ENCODE assay signal across 10 cellular contexts in genomic region chr15:94305133-94305532, GRCh38.
DNase-seq lines count a peak whose midpoint lies in the region; ATAC-seq and TF ChIP-seq lines count a peak whose summit lies in the region.
"Had no signal": no experiment of that assay in that cellular context is flagged by ENCODE, and none has a peak within 500 bp of the region (broad histone marks: within the 10 kb centered on the region; RNA-seq: fewer than 3 reads in every experiment).

No MANE protein-coding gene starts in this region.

- no peaks in the 10 kb centered on the region for H3K9me3 ChIP-seq in HAP-1
- H3K9me3 ChIP-seq: neutrophil had no signal

- DNase-seq in GM06990 (ENCODE audit: extremely low read depth, insufficient read length) = peak; percentile 46
- no peak for DNase-seq in EL
- no peak for DNase-seq in HAP-1 (ENCODE audit: low spot score in 2 of 2)
- DNase-seq in superior temporal gyrus (ENCODE audit: extremely low spot score) = no peak
- no peak for DNase-seq in NCI-H510A (lab: John Stamatoyannopoulos, UW)
- DNase-seq: GM23248 had no signal

- H3K4me1 Mint-ChIP-seq in activated T-helper 17 cell treated with anti-CD3 and anti-CD28 coated beads, Interleukin-2, amount 50 U/mL, for 72 hours = peaks cover 36% of the 10 kb centered on the region

- H3K36me3 ChIP-seq in GM06990 (ENCODE audit: control insufficient read depth, insufficient read depth, low read length) (no peaks in the 10 kb centered on the region), HAP-1 (replicated peaks) (no peaks in the 10 kb centered on the region)

- H3K4me3 Mint-ChIP-seq in activated T-helper 17 cell treated with anti-CD3 and anti-CD28 coated beads, Interleukin-2, amount 50 U/mL, for 72 hours = peak overlapping the region; percentile 42

- H3K27me3 Mint-ChIP-seq in activated T-helper 17 cell treated with anti-CD3 and anti-CD28 coated beads, Interleukin-2, amount 50 U/mL, for 72 hours = no peaks in the 10 kb centered on the region

- no peaks in the 10 kb centered on the region for H3K4me1 ChIP-seq in HAP-1

- H3K27me3 ChIP-seq in GM06990 (replicated peaks; ENCODE audit: control insufficient read depth, insufficient read depth, low read length) (no peaks in the 10 kb centered on the region), HAP-1 (ENCODE audit: low read depth) (no peaks in the 10 kb centered on the region)
- H3K27me3 ChIP-seq: neutrophil had no signal

- no peak for TF ChIP-seq CTCF in GM06990 (IDR thresholded peaks at IDR 0.05; ENCODE audit: insufficient read depth, low read length, poor library complexity, severe bottlenecking)

- peak overlapping the region; percentile 79 for H3K27ac Mint-ChIP-seq in activated T-helper 17 cell treated with anti-CD3 and anti-CD28 coated beads, Interleukin-2, amount 50 U/mL, for 72 hours

- in situ Hi-C loops in HAP-1 (cut with MboI; ENCODE audit: low sequenced_read_pairs) = no loop called here

- H3K4me3 ChIP-seq in GM06990 (replicated peaks; ENCODE audit: low read depth, low read length) = no peak overlapping the region
- no peak overlapping the region for H3K4me3 ChIP-seq in HAP-1
- H3K4me3 ChIP-seq: GM23248 had no signal

- no peaks in the 10 kb centered on the region for H3K9me3 Mint-ChIP-seq in activated T-helper 17 cell treated with anti-CD3 and anti-CD28 coated beads, Interleukin-2, amount 50 U/mL, for 72 hours

- ATAC-seq in GM19395 (IDR thresholded peaks at IDR 0.05; ENCODE audit: unreplicated experiment) (peak; percentile 44), HG03175 (IDR thresholded peaks at IDR 0.05; ENCODE audit: unreplicated experiment) (peak; percentile 51)
- peak; percentile 79 for ATAC-seq in activated T-helper 17 cell treated with anti-CD3 and anti-CD28 coated beads, Interleukin-2, amount 50 U/mL, for 72 hours (replicated peaks)

- H3K36me3 Mint-ChIP-seq in activated T-helper 17 cell treated with anti-CD3 and anti-CD28 coated beads, Interleukin-2, amount 50 U/mL, for 72 hours (ENCODE audit: low read depth) = peaks cover 67% of the 10 kb centered on the region
